In the genomic region with DNA sequence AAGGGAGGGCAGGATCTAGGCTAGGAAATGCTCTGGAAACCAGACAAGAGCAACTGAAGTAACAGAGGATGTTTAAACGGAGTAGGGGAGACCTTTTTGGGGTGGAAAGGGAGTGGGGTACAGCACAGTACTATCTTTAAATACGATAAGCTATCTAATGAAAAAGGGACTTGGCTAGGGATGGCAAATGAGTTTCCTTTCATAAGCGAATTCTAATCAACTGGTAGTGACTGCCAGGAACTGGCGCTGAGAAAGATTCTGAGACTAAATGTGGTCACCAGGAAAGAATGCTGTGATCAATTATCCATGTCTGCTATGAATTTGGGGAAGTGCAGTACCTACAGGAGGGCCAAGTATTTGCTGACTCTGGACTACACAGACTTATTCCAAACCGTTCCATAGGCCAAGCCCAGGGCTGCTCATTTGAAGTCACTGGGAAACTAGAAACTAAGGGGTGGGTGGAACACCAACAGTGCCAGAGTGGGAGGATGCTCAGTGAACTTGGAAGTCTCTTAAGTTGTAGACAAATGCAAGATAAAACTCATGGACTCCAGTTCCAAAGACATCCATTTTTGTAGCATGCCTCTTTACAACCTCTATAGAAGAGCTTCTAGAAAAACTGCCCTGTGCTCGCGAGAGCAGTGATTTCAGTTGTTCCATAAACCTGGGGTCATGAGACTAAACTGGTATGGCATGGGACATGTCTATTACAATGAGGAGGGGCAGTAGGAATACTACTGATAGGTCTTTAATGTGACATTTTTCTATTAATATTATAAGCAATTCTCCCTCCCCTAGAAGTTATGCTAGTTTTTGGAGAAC, we compare ENCODE assay signal across 11 cellular contexts. TPM values are rescaled to one million over a fixed set of nuclear protein-coding genes. Genes with fewer than 3 reads are reported as not detected.
DNase-seq lines count a peak whose midpoint lies in the region; ATAC-seq and TF ChIP-seq lines count a peak whose summit lies in the region.
"Had no signal": no experiment of that assay in that cellular context is flagged by ENCODE, and none has a peak within 500 bp of the region (broad histone marks: within the 10 kb centered on the region; RNA-seq: fewer than 3 reads in every experiment).

No MANE protein-coding gene starts in this region.

- H3K9me3 ChIP-seq in OCI-LY1 (ENCODE audit: low read length): no peaks in the 10 kb centered on the region

- DNase-seq in effector memory CD8-positive, alpha-beta T cell: no peak
- DNase-seq in progenitor cell of endocrine pancreas (ENCODE audit: low spot score, unreplicated experiment): no peak
- DNase-seq in erythroblast (lab: John Stamatoyannopoulos, UW): no peak
- DNase-seq in H7: no peak
- no peak for DNase-seq in activated CD4-positive, CD25-positive, alpha-beta regulatory T cell (lab: John Stamatoyannopoulos, UW)
- DNase-seq: NCI-H774; stimulated activated CD4-positive, alpha-beta T cell treated with anti-CD3 and anti-CD28 coated beads, Interleukin-2, amount 100 ng/mL, for 48 hours; upper lobe of left lung had no signal

- H3K4me3 ChIP-seq in GM08714 (ENCODE audit: low read length) (peak overlapping the region; percentile 88), OCI-LY1 (ENCODE audit: low read depth, low read length, poor library complexity, severe bottlenecking) (peak overlapping the region; percentile 77), H7 (ENCODE audit: insufficient read depth, low read depth, low read length) (no peak overlapping the region)

- H3K36me3 ChIP-seq in OCI-LY1 (ENCODE audit: insufficient read depth, low read length) (peaks cover 25% of the 10 kb centered on the region), H7 (replicated peaks; ENCODE audit: control insufficient read depth, insufficient read depth, low read length) (no peaks in the 10 kb centered on the region; the same call in 1 of the 2 replicates)
- H3K36me3 ChIP-seq: upper lobe of left lung had no signal

- no peak for ATAC-seq in effector memory CD8-positive, alpha-beta T cell (replicated peaks)
- no peak for ATAC-seq in HG02852 (IDR thresholded peaks at IDR 0.05; ENCODE audit: unreplicated experiment)

- peak overlapping the region; percentile 27 to 96 for H3K4me3 Mint-ChIP-seq in effector memory CD8-positive, alpha-beta T cell
- peak overlapping the region; percentile 27 for H3K4me3 Mint-ChIP-seq in progenitor cell of endocrine pancreas (ENCODE audit: low read depth)

- H3K9me3 Mint-ChIP-seq in effector memory CD8-positive, alpha-beta T cell: no peaks in the 10 kb centered on the region
- peaks cover 26% of the 10 kb centered on the region for H3K9me3 Mint-ChIP-seq in progenitor cell of endocrine pancreas (ENCODE audit: low read depth)

- peaks cover 17% of the 10 kb centered on the region for H3K36me3 Mint-ChIP-seq in effector memory CD8-positive, alpha-beta T cell (ENCODE audit: insufficient read depth)
- peaks cover 36% of the 10 kb centered on the region for H3K36me3 Mint-ChIP-seq in progenitor cell of endocrine pancreas (ENCODE audit: insufficient read depth)

- no peaks in the 10 kb centered on the region for H3K27me3 Mint-ChIP-seq in effector memory CD8-positive, alpha-beta T cell
- no peaks in the 10 kb centered on the region for H3K27me3 Mint-ChIP-seq in progenitor cell of endocrine pancreas

- TF ChIP-seq POLR2A in erythroblast (IDR thresholded peaks at IDR 0.05; ENCODE audit: low read length): no peak

- H3K27me3 ChIP-seq in OCI-LY1 (ENCODE audit: insufficient read depth, low read length) (no peaks in the 10 kb centered on the region), H7 (ENCODE audit: control insufficient read depth, insufficient read depth, low read length) (no peaks in the 10 kb centered on the region)
- H3K27me3 ChIP-seq: upper lobe of left lung had no signal

- H3K4me1 ChIP-seq in OCI-LY1 (ENCODE audit: insufficient read depth, low read length, severe bottlenecking): peaks cover 40% of the 10 kb centered on the region

- H2AFZ ChIP-seq in OCI-LY1 (ENCODE audit: low read length): no peak overlapping the region

- TF ChIP-seq CTCF in OCI-LY1 (IDR thresholded peaks at IDR 0.05; ENCODE audit: low read length) (no peak), progenitor cell of endocrine pancreas (IDR thresholded peaks at IDR 0.05; ENCODE audit: unreplicated experiment) (no peak)

- H3K27ac Mint-ChIP-seq in effector memory CD8-positive, alpha-beta T cell: peak overlapping the region in 1 of 2 donors; percentile 98
- H3K27ac Mint-ChIP-seq in progenitor cell of endocrine pancreas: peak overlapping the region; percentile 58

- H3K79me2 ChIP-seq in OCI-LY1 (ENCODE audit: insufficient read depth, low read length): peaks cover 44% of the 10 kb centered on the region

- peak overlapping the region; percentile 93 for H3K4me2 ChIP-seq in OCI-LY1 (ENCODE audit: low read length)

- no peaks in the 10 kb centered on the region for H3F3A ChIP-seq in OCI-LY1 (ENCODE audit: insufficient read depth, low read length)

- peak overlapping the region; percentile 97 for H3K9ac ChIP-seq in OCI-LY1 (ENCODE audit: low read length)

- H3K9me2 ChIP-seq in OCI-LY1 (ENCODE audit: low read depth, low read length): no peaks in the 10 kb centered on the region

- H4K20me1 ChIP-seq in OCI-LY1 (ENCODE audit: insufficient read depth, low read length): no peaks in the 10 kb centered on the region

- peak overlapping the region; percentile 98 for H3K27ac ChIP-seq in OCI-LY1 (ENCODE audit: low read depth, low read length, poor library complexity, severe bottlenecking)

- peaks cover 27 to 46% of the 10 kb centered on the region in 2 donors for H3K4me1 Mint-ChIP-seq in effector memory CD8-positive, alpha-beta T cell (ENCODE audit: low read depth in 2 of 2)
- H3K4me1 Mint-ChIP-seq in progenitor cell of endocrine pancreas (ENCODE audit: low read depth): peaks cover 24% of the 10 kb centered on the region

RNA-seq across cellular contexts. Expression of a gene that starts 2.0 kb away (rescaled TPM):
- total RNA-seq in progenitor cell of endocrine pancreas: 22.6 and 23.4 TPM in 2 replicates
- 22.2 and 23.0 TPM in 2 replicates for total RNA-seq in H7 (2014; rRNA removed; shearing (Covaris generic))

RNA-seq across cellular contexts. Expression of a gene that starts 2.1 kb away (rescaled TPM):
- 58.5 and 65.4 TPM in 2 replicates for total RNA-seq in progenitor cell of endocrine pancreas
- 13.9 and 22.9 TPM in 2 replicates for total RNA-seq in H7 (2014; rRNA removed; shearing (Covaris generic))

RNA-seq across cellular contexts. Expression of a gene that starts 43.5 kb away (rescaled TPM):
- total RNA-seq in progenitor cell of endocrine pancreas: 17.6 and 20.5 TPM in 2 replicates
- 74.6 and 82.6 TPM in 2 replicates for total RNA-seq in H7 (2014; rRNA removed; shearing (Covaris generic))
